1 cellular context compared by ENCODE assay signal in genomic region chr1:51729824-51730284, GRCh38.
TF ChIP-seq lines count a peak whose summit lies in the region.

No MANE protein-coding gene starts in this region.

TF ChIP-seq in K562, 482 proteins besides CTCF, POLR2A, EP300 and RAD21 (continued from another document and continues in another):
- TF ChIP-seq ZBTB9 (CRISPR knock-in tag; IDR thresholded peaks at IDR 0.05): 0 out of 2 replicates have a peak, but pooled peaks have one; percentile 58
- no peak for TF ChIP-seq SREBF2 (CRISPR knock-in tag; IDR thresholded peaks at IDR 0.05)
- no peak for TF ChIP-seq CREB5 (CRISPR knock-in tag; IDR thresholded peaks at IDR 0.05)
- TF ChIP-seq ZFPM2 (CRISPR knock-in tag; IDR thresholded peaks at IDR 0.05): no peak
- no peak for TF ChIP-seq CEBPB (tag; IDR thresholded peaks at IDR 0.05)
- no peak for TF ChIP-seq ZNF217 (CRISPR knock-in tag; IDR thresholded peaks at IDR 0.05)
- TF ChIP-seq ZNF282 (CRISPR knock-in tag; IDR thresholded peaks at IDR 0.05): no peak
- TF ChIP-seq U2AF1 (optimal IDR thresholded peaks at IDR 0.05; ENCODE audit: low read depth, low read length): no peak
- no peak for TF ChIP-seq HOXB6 (CRISPR knock-in tag; IDR thresholded peaks at IDR 0.05; ENCODE audit: borderline replicate concordance)
- no peak for TF ChIP-seq ATF4 (CRISPR knock-in tag; IDR thresholded peaks at IDR 0.05)
- no peak for TF ChIP-seq ETS1 (conservative IDR thresholded peaks at IDR 0.05; ENCODE audit: control insufficient read depth, low read depth, low read length)
- TF ChIP-seq ZNF3 (CRISPR knock-in tag; IDR thresholded peaks at IDR 0.05): no peak
- no peak for TF ChIP-seq ZC3H4 (CRISPR knock-in tag; IDR thresholded peaks at IDR 0.05; ENCODE audit: borderline replicate concordance)
- no peak for TF ChIP-seq ARID1B (IDR thresholded peaks at IDR 0.05)
- peak in 1 of 2 experiments; percentile 1; a peak in 1 of 4 replicates for TF ChIP-seq RCOR1 (IDR thresholded peaks at IDR 0.05; ENCODE audit: borderline replicate concordance in 1 of 2, low read depth in 2 of 2, low read length in 2 of 2)
- TF ChIP-seq TCF7L2 (IDR thresholded peaks at IDR 0.05; ENCODE audit: low read depth, low read length): no peak
- TF ChIP-seq ZNF253 (CRISPR knock-in tag; conservative IDR thresholded peaks at IDR 0.05): no peak
- no peak for TF ChIP-seq FOSL1 (tag; conservative IDR thresholded peaks at IDR 0.05)
- TF ChIP-seq BRCA1 (IDR thresholded peaks at IDR 0.05): no peak
- TF ChIP-seq BRCA1 (CRISPR knock-in tag; IDR thresholded peaks at IDR 0.05): no peak
- TF ChIP-seq POLR2AphosphoS5 (IDR thresholded peaks at IDR 0.05; ENCODE audit: control insufficient read depth, insufficient read depth, low read depth, low read length): peak; percentile 58
- TF ChIP-seq ZBTB7A (IDR thresholded peaks at IDR 0.05; ENCODE audit: borderline replicate concordance, control insufficient read depth, low read depth, low read length): peak; percentile 99
- peak; percentile 71; the same call in 1 of the 2 replicates for TF ChIP-seq EP400 (IDR thresholded peaks at IDR 0.05)
- no peak for TF ChIP-seq ZNF395 (CRISPR knock-in tag; IDR thresholded peaks at IDR 0.05)
- no peak for TF ChIP-seq TSHZ1 (CRISPR knock-in tag; IDR thresholded peaks at IDR 0.05)
- peak; percentile 95 for TF ChIP-seq PHF8 (IDR thresholded peaks at IDR 0.05; ENCODE audit: borderline replicate concordance, low read length)
- TF ChIP-seq HNRNPL (IDR thresholded peaks at IDR 0.05; ENCODE audit: low read depth, low read length): no peak
- no peak for TF ChIP-seq MEF2D (tag; conservative IDR thresholded peaks at IDR 0.05; ENCODE audit: low read depth)
- no peak for TF ChIP-seq ARID4B (CRISPR knock-in tag; IDR thresholded peaks at IDR 0.05)
- no peak for TF ChIP-seq DPF2 (IDR thresholded peaks at IDR 0.05)
- no peak for TF ChIP-seq PRPF4 (IDR thresholded peaks at IDR 0.05; ENCODE audit: insufficient read depth, low read depth, low read length, poor library complexity, severe bottlenecking)
- TF ChIP-seq TGIF2 (CRISPR knock-in tag; IDR thresholded peaks at IDR 0.05): no peak
- no peak for TF ChIP-seq ARID3A (IDR thresholded peaks at IDR 0.05; ENCODE audit: borderline replicate concordance, low read depth, low read length)
- 0 out of 2 replicates have a peak, but pooled peaks have one; percentile 16 for TF ChIP-seq RNF2 (IDR thresholded peaks at IDR 0.05)
- no peak for TF ChIP-seq KLF16 (IDR thresholded peaks at IDR 0.05)
- no peak for TF ChIP-seq SREBF1 (IDR thresholded peaks at IDR 0.05; ENCODE audit: borderline replicate concordance, low read depth, low read length)
- TF ChIP-seq ZBTB17 (CRISPR knock-in tag; IDR thresholded peaks at IDR 0.05): peak; percentile 67; the same call in 1 of the 2 replicates
- TF ChIP-seq ZNF24 (IDR thresholded peaks at IDR 0.05): no peak
- TF ChIP-seq ZMIZ1 (IDR thresholded peaks at IDR 0.05; ENCODE audit: low read depth in 2 of 2, low read length in 2 of 2): 0 out of 4 replicates have a peak, but pooled peaks of 1 of the 2 experiments have one; percentile 0
